In genomic region chr19:51364200-51365106, GRCh38 we compare ENCODE assay signal across 2 cellular contexts.
TF ChIP-seq lines count a peak whose summit lies in the region.

No MANE protein-coding gene starts in this region.

TF ChIP-seq in K562, 482 proteins besides CTCF, POLR2A, EP300 and RAD21:
- TF ChIP-seq TSC22D4 (tag; IDR thresholded peaks at IDR 0.05), result no peak
- TF ChIP-seq ZNF408 (CRISPR knock-in tag; IDR thresholded peaks at IDR 0.05; ENCODE audit: low read depth), result no peak
- TF ChIP-seq TEAD1 (CRISPR knock-in tag; IDR thresholded peaks at IDR 0.05), result no peak
- TF ChIP-seq PHTF2 (CRISPR knock-in tag; IDR thresholded peaks at IDR 0.05), result no peak
- TF ChIP-seq MAX (CRISPR knock-in tag; IDR thresholded peaks at IDR 0.05), result 0 out of 2 replicates have a peak, but pooled peaks have one; percentile 17
- TF ChIP-seq ZNF57 (CRISPR knock-in tag; IDR thresholded peaks at IDR 0.05), result no peak
- no peak for TF ChIP-seq ARID1B (IDR thresholded peaks at IDR 0.05)
- TF ChIP-seq MTA2 (IDR thresholded peaks at IDR 0.05; ENCODE audit: low read depth), result no peak
- no peak for TF ChIP-seq SAFB (IDR thresholded peaks at IDR 0.05; ENCODE audit: borderline replicate concordance, low read depth, low read length)
- TF ChIP-seq TGIF2 (CRISPR knock-in tag; IDR thresholded peaks at IDR 0.05), result no peak
- TF ChIP-seq KDM5B (IDR thresholded peaks at IDR 0.05; ENCODE audit: insufficient replicate concordance, low read depth, low read length), result peak; percentile 2
- no peak for TF ChIP-seq SPI1 (IDR thresholded peaks at IDR 0.05; ENCODE audit: borderline replicate concordance, low read depth, low read length)
- no peak for TF ChIP-seq HMGXB4 (CRISPR knock-in tag; IDR thresholded peaks at IDR 0.05)
- TF ChIP-seq U2AF2 (optimal IDR thresholded peaks at IDR 0.05; ENCODE audit: low read depth, low read length), result no peak
- no peak for TF ChIP-seq TBP (optimal IDR thresholded peaks at IDR 0.05; ENCODE audit: low read depth, low read length)
- peak; percentile 66; the same call in 1 of the 2 replicates for TF ChIP-seq ZBTB33 (CRISPR knock-in tag; IDR thresholded peaks at IDR 0.05)
- no peak for TF ChIP-seq ZNF740 (CRISPR knock-in tag; IDR thresholded peaks at IDR 0.05)
- no peak for TF ChIP-seq ZNF740 (tag; IDR thresholded peaks at IDR 0.05)
- TF ChIP-seq USF1 (CRISPR knock-in tag; IDR thresholded peaks at IDR 0.05), result peak; percentile 5; the same call in 1 of the 2 replicates
- TF ChIP-seq ESRRB (CRISPR knock-in tag; IDR thresholded peaks at IDR 0.05; ENCODE audit: borderline replicate concordance), result no peak
- TF ChIP-seq HDGF (IDR thresholded peaks at IDR 0.05), result no peak
TF ChIP-seq in K562: peak in this region for 4.

TF ChIP-seq in liver, 16 proteins besides CTCF, POLR2A, EP300 and RAD21:
- TF ChIP-seq SP1 (IDR thresholded peaks at IDR 0.05) (no peak), REST (IDR thresholded peaks at IDR 0.05) (peak; percentile 94), HNF4A (conservative IDR thresholded peaks at IDR 0.05) (no peak)
